In genomic region chr4:72858328-72858727, GRCh38 we compare ENCODE assay signal across 17 cellular contexts.
DNase-seq lines count a peak whose midpoint lies in the region; ATAC-seq, FAIRE-seq and TF ChIP-seq lines count a peak whose summit lies in the region.
"Had no signal": no experiment of that assay in that cellular context is flagged by ENCODE, and none has a peak within 500 bp of the region (broad histone marks: within the 10 kb centered on the region; RNA-seq: fewer than 3 reads in every experiment).

No MANE protein-coding gene starts in this region.

- no peaks in the 10 kb centered on the region for H3K27me3 ChIP-seq in left ventricle myocardium inferior (ENCODE audit: low read depth)
- no peaks in the 10 kb centered on the region for H3K27me3 ChIP-seq in SJSA1 (replicated peaks)
- H3K27me3 ChIP-seq: BLaER1, neutrophil, vagina had no signal

- H3K4me3 ChIP-seq in left ventricle myocardium inferior (no peak overlapping the region), SJSA1 (no peak overlapping the region), fibroblast of the aortic adventitia (ENCODE audit: low read depth, low read length) (no peak overlapping the region)
- H3K4me3 ChIP-seq: BLaER1, vagina had no signal

- no peak for FAIRE-seq in urothelium cell line (lab: Jason Lieb, UNC)

- intact Hi-C loops in left cardiac atrium (cut with DNase I) (no loop called here), left ventricle myocardium inferior (cut with micrococcal nuclease) (no loop called here)

- no peak for DNase-seq in left cardiac atrium
- no peak for DNase-seq in left ventricle myocardium inferior
- peak; percentile 51 to 75 for DNase-seq in SJSA1 (ENCODE audit: low read depth in 1 of 2, low spot score in 2 of 2)
- peak; percentile 81 for DNase-seq in fibroblast of the aortic adventitia (ENCODE audit: low read depth)
- peak; percentile 42 for DNase-seq in urothelium cell line (ENCODE audit: low spot score)
- DNase-seq: activated CD4-positive, alpha-beta T cell treated with anti-CD3 and anti-CD28 coated beads, Interleukin-2, amount 50 U/mL, for 4 hours; foreskin melanocyte; GDM1; MM.1S; NCI-H2171 treated with DMSO at 0.1 percent for 48 hours; T-helper 17 cell had no signal

- H3K36me3 ChIP-seq in left ventricle myocardium inferior (no peaks in the 10 kb centered on the region), SJSA1 (no peaks in the 10 kb centered on the region)
- H3K36me3 ChIP-seq: BLaER1, neutrophil, vagina had no signal

- ATAC-seq in left cardiac atrium (peak; percentile 27 to 98), HG03097 (IDR thresholded peaks at IDR 0.05; ENCODE audit: low FRiP score, unreplicated experiment) (no peak), GM21529 (IDR thresholded peaks at IDR 0.05; ENCODE audit: unreplicated experiment) (no peak), GM19452 (IDR thresholded peaks at IDR 0.05; ENCODE audit: unreplicated experiment) (no peak)
- ATAC-seq: T-helper 17 cell had no signal

- no peak for TF ChIP-seq CTCF in left ventricle myocardium inferior (IDR thresholded peaks at IDR 0.05; ENCODE audit: borderline replicate concordance)
- no peak for TF ChIP-seq CTCF in fibroblast of the aortic adventitia (IDR thresholded peaks at IDR 0.05; ENCODE audit: insufficient read depth, low read length)

- H3K9me3 ChIP-seq in left ventricle myocardium inferior (replicated peaks) = no peaks in the 10 kb centered on the region
- no peaks in the 10 kb centered on the region for H3K9me3 ChIP-seq in SJSA1 (replicated peaks)
- H3K9me3 ChIP-seq: BLaER1, neutrophil, vagina had no signal

- no peaks in the 10 kb centered on the region for H3K4me1 ChIP-seq in left ventricle myocardium inferior
- peaks cover 25% of the 10 kb centered on the region for H3K4me1 ChIP-seq in SJSA1 (replicated peaks)
- H3K4me1 ChIP-seq: BLaER1, vagina had no signal

- H3K27ac ChIP-seq in left ventricle myocardium inferior (replicated peaks) = no peak overlapping the region
- H3K27ac ChIP-seq in SJSA1 = peak overlapping the region; percentile 84
- H3K27ac ChIP-seq: BLaER1, neutrophil, vagina had no signal

Comparison
In these comparisons a context has a peak if more than half of its experiments do, and no peak if none do; other contexts are left out.
1. ATAC-seq: peak in left cardiac atrium (2 of 2); none in HG03097 (single experiment), GM21529 (single experiment) and GM19452 (single experiment).
2. DNase-seq: peak in SJSA1 (2 of 2), fibroblast of the aortic adventitia (single experiment) and urothelium cell line (single experiment); none in left cardiac atrium (single experiment) and left ventricle myocardium inferior (single experiment).